Comparison of ENCODE assay signal across 8 cellular contexts in the genomic region with DNA sequence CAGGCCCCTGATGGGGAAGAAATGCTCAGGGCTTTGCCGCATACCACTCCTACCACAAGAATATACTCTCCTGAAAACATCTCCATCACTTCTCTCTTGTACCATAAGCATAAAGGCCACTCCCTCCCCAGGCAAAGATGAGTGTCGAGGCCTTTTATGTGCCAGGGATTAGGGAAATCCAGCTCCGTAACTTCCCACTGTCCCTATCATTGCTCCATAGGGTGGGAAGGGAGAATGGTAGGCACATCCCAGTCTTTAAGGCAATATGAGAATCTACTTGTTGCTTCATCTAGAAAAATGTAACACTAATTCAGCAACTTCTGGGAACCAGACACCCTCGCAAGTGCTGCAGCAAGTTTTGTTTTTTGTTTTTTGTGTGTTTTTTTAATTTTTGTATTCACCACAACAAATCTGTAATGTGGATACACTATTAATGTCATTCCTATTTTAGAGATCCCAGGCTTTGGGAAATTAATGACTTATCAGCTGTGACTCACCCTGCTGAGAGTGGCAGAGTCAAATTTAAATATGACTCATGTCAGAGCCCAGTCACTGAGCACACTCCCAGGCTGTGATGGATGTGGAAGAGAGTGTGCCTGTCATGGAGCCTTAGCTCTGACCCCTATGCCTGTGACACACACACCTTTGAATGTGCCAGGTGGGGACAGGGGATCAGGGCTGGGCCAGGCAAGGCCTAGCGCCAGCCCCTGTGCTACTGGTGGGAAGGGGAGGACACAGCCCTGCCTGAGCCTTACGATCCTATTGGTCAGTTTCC.
DNase-seq lines count a peak whose midpoint lies in the region; ATAC-seq lines count a peak whose summit lies in the region.

No MANE protein-coding gene starts in this region.

- H3K4me3 ChIP-seq in skin epidermis = no peak overlapping the region

- DNase-seq in SW480 (ENCODE audit: low spot score) (peak; percentile 86), glomerular visceral epithelial cell (ENCODE audit: extremely low spot score) (peak; percentile 66), DMS79 (lab: John Stamatoyannopoulos, UW) (no peak), NCI-H187 (lab: John Stamatoyannopoulos, UW) (no peak)

- ATAC-seq in GM18517 (IDR thresholded peaks at IDR 0.05; ENCODE audit: unreplicated experiment) = peak; percentile 56
- peak; percentile 59 for ATAC-seq in HG02623 (IDR thresholded peaks at IDR 0.05; ENCODE audit: unreplicated experiment)
- ATAC-seq in GM21526 (IDR thresholded peaks at IDR 0.05; ENCODE audit: low FRiP score, unreplicated experiment) = no peak

- peak overlapping the region in 12 of 21 experiments; percentile 3 to 73 (median 60) for H3K27ac ChIP-seq in skin epidermis

Comparison
In these comparisons a context has a peak if more than half of its experiments do, and no peak if none do; other contexts are left out.
1. DNase-seq: peak in SW480 (single experiment) and glomerular visceral epithelial cell (single experiment); none in DMS79 (single experiment) and NCI-H187 (0 of 2).